11 cellular contexts compared by ENCODE assay signal in the genomic region with DNA sequence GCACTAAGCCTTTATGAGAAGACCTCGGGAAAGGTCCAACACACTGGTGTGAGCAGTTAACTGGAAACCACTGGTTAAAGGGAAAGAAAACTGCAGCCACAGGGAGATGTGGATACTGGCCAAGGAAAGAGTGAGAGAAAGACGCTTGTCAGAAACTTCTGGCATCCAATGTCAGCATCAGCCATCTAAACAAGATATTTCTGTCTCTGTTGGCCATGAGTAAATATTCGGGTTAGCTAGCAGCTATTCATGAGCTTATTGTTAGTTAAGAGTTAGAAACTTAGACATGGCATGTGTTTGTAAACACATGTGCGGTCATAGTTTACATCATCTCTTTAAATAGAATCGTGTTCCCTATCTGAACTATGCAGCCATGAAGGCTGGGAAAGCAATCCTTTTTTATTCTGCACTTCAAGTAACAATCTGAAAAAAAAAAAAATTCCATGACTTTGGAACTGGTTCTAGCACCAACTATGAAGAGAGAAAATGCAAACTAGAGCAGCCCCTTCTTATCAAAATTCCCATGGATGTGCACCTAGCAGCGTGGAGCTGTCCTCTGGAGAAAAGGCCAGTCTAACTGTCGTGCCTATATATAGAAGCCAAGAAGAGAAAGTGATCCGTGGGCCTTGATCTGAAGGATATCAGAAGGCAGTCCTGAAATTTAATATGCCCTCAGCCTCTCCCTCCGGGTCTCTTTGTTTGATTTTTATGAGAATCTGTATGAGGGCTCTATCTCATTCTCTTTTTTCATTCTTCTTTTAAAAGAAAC.
DNase-seq lines count a peak whose midpoint lies in the region; ATAC-seq and TF ChIP-seq lines count a peak whose summit lies in the region.
"Had no signal": no experiment of that assay in that cellular context is flagged by ENCODE, and none has a peak within 500 bp of the region (broad histone marks: within the 10 kb centered on the region; RNA-seq: fewer than 3 reads in every experiment).

No MANE protein-coding gene starts in this region.

- H3K9me3 Mint-ChIP-seq in WTC11, result no peaks in the 10 kb centered on the region
- no peaks in the 10 kb centered on the region for H3K9me3 Mint-ChIP-seq in mesothelial cell of epicardium

- TF ChIP-seq POLR2A in esophagus muscularis mucosa (IDR thresholded peaks at IDR 0.05; ENCODE audit: low read depth) (no peak), transverse colon (IDR thresholded peaks at IDR 0.05) (no peak)

- H3K36me3 Mint-ChIP-seq in WTC11 (no peaks in the 10 kb centered on the region), mesothelial cell of epicardium (no peaks in the 10 kb centered on the region)

- no peak for ATAC-seq in WTC11
- ATAC-seq: stimulated activated naive CD8-positive, alpha-beta T cell treated with anti-CD3 and anti-CD28 coated beads, Interleukin-15, Interleukin-2, amounts not matched to agents 100 U/mL and 50 U/mL, for 24 hours had no signal

- CTCF ChIA-PET in WTC11 (lab: Charles Lee), result no interaction called here

- intact Hi-C loops in esophagus muscularis mucosa (cut with DNase I) (no loop called here), transverse colon (cut with DNase I; ENCODE audit: low total_unique reads) (no loop called here)

- H3K27ac ChIP-seq in esophagus muscularis mucosa (replicated peaks in 1 of 4) (peak overlapping the region; percentile 55 to 77 (median 74)), transverse colon (peak overlapping the region; percentile 44 to 59 (median 55))

- POLR2A ChIA-PET in WTC11 (lab: Charles Lee), result no interaction called here

- peaks cover 4% of the 10 kb centered on the region for H3K4me1 Mint-ChIP-seq in WTC11
- peaks cover 4% of the 10 kb centered on the region for H3K4me1 Mint-ChIP-seq in mesothelial cell of epicardium

- H3K4me3 ChIP-seq in esophagus muscularis mucosa, result peak overlapping the region in 3 of 4 donors; percentile 7 to 16 (median 9)
- no peak overlapping the region for H3K4me3 ChIP-seq in transverse colon

- TF ChIP-seq EP300 in esophagus muscularis mucosa (IDR thresholded peaks at IDR 0.05) (no peak), transverse colon (IDR thresholded peaks at IDR 0.05; ENCODE audit: low read depth) (no peak)

- DNase-seq in WTC11 (ENCODE audit: low spot score) (no peak), esophagus muscularis mucosa (ENCODE audit: extremely low spot score) (no peak), mesothelial cell of epicardium (ENCODE audit: low spot score in 2 of 2, unreplicated experiment in 2 of 2) (no peak), transverse colon (no peak), NCI-H1417 (lab: John Stamatoyannopoulos, UW) (no peak), NCI-H69 (lab: John Stamatoyannopoulos, UW) (no peak), RKO (ENCODE audit: low spot score) (no peak), SW 1271 (lab: John Stamatoyannopoulos, UW) (no peak)
- DNase-seq: DMS79 treated with DMSO at 0.1 percent for 48 hours; NCI-H1092; stimulated activated naive CD8-positive, alpha-beta T cell treated with anti-CD3 and anti-CD28 coated beads, Interleukin-15, Interleukin-2, amounts not matched to agents 100 U/mL and 50 U/mL, for 24 hours had no signal

- H3K4me3 Mint-ChIP-seq in WTC11 (no peak overlapping the region), mesothelial cell of epicardium (no peak overlapping the region)

- H3K4me1 ChIP-seq in esophagus muscularis mucosa (peaks cover 11 to 23% (median 21%) of the 10 kb centered on the region in 4 donors), transverse colon (peaks cover 0 to 12% (median 6%) of the 10 kb centered on the region in 4 donors)

- H3K27me3 ChIP-seq in esophagus muscularis mucosa (no peaks in the 10 kb centered on the region), transverse colon (peaks cover 3% of the 10 kb centered on the region)

- no peaks in the 10 kb centered on the region for H3K36me3 ChIP-seq in esophagus muscularis mucosa
- H3K36me3 ChIP-seq in transverse colon, result no peaks in the 10 kb centered on the region

- H3K27me3 Mint-ChIP-seq in WTC11 (ENCODE audit: low read depth), result peaks cover 2% of the 10 kb centered on the region; the same call in 1 of the 2 replicates
- H3K27me3 Mint-ChIP-seq in mesothelial cell of epicardium (ENCODE audit: low read depth), result no peaks in the 10 kb centered on the region

- 32% methylated on average over 9 of the region's 9 CpGs for WGBS in esophagus muscularis mucosa
- 62 to 66% methylated on average over 7 to 9 of the region's 9 CpGs for WGBS in transverse colon (ENCODE audit: low coverage in 1 of 2), 2 donors

- H3K27ac Mint-ChIP-seq in WTC11, result no peak overlapping the region
- peak overlapping the region; percentile 60 for H3K27ac Mint-ChIP-seq in mesothelial cell of epicardium

- H3K9me3 ChIP-seq in esophagus muscularis mucosa (no peaks in the 10 kb centered on the region), transverse colon (no peaks in the 10 kb centered on the region)

- in situ Hi-C loops in transverse colon (cut with MboI; ENCODE audit: low pct_ligation_motif_present in 1 of 4, low pct_unique_long_range_greater_than_20kb in 1 of 4, low sequenced_read_pairs in 3 of 4), result no loop called here

- TF ChIP-seq CTCF in WTC11 (IDR thresholded peaks at IDR 0.05) (no peak), esophagus muscularis mucosa (IDR thresholded peaks at IDR 0.05) (no peak), mesothelial cell of epicardium (IDR thresholded peaks at IDR 0.05; ENCODE audit: unreplicated experiment) (no peak), transverse colon (IDR thresholded peaks at IDR 0.05) (no peak)

TF ChIP-seq in WTC11, 78 proteins besides CTCF, POLR2A, EP300 and RAD21:
- TF ChIP-seq GABPB1 (CRISPR knock-in tag; IDR thresholded peaks at IDR 0.05), result peak; percentile 55; the same call in 1 of the 2 replicates
- no peak for TF ChIP-seq ESRRA (CRISPR knock-in tag; IDR thresholded peaks at IDR 0.05; ENCODE audit: borderline replicate concordance)
- no peak for TF ChIP-seq GTF2I (CRISPR knock-in tag; conservative IDR thresholded peaks at IDR 0.05)

Comparison
In these comparisons a context has a peak if more than half of its experiments do, and no peak if none do; other contexts are left out.
1. H3K4me3 ChIP-seq: peak in esophagus muscularis mucosa (3 of 4); none in transverse colon (0 of 4).